Comparison of ENCODE assay signal across 1 cellular context in genomic region chr1:110003747-110004428, GRCh38.
TF ChIP-seq lines count a peak whose summit lies in the region.

No MANE protein-coding gene starts in this region.

TF ChIP-seq in HEK293, 187 proteins besides CTCF, POLR2A, EP300 and RAD21 (continued from another document and continues in another):
- no peak for TF ChIP-seq ZNF280D (tag by site-specific recombination; IDR thresholded peaks at IDR 0.05)
- TF ChIP-seq ZNF692 (tag by site-specific recombination; IDR thresholded peaks at IDR 0.05), result peak; percentile 81; the same call in 1 of the 2 replicates
- TF ChIP-seq ZNF146 (tag by site-specific recombination; IDR thresholded peaks at IDR 0.05), result no peak
- TF ChIP-seq BCL6B (tag by site-specific recombination; IDR thresholded peaks at IDR 0.05), result no peak
- TF ChIP-seq ZBTB17 (tag by site-specific recombination; IDR thresholded peaks at IDR 0.05), result peak; percentile 85
- no peak for TF ChIP-seq ZNF549 (tag by site-specific recombination; IDR thresholded peaks at IDR 0.05)
- peak; percentile 67; the same call in 1 of the 2 replicates for TF ChIP-seq ZXDB (tag by site-specific recombination; IDR thresholded peaks at IDR 0.05)
- TF ChIP-seq OSR2 (tag by site-specific recombination; IDR thresholded peaks at IDR 0.05), result peak; percentile 84
- TF ChIP-seq ZBTB8A (tag by site-specific recombination; IDR thresholded peaks at IDR 0.05), result peak; percentile 56; the same call in 1 of the 2 replicates
- TF ChIP-seq ZBTB21 (tag by site-specific recombination; IDR thresholded peaks at IDR 0.05), result peak; percentile 64; the same call in 1 of the 2 replicates
- no peak for TF ChIP-seq ZNF37A (tag by site-specific recombination; IDR thresholded peaks at IDR 0.05)
- peak; percentile 99 for TF ChIP-seq ZNF394 (tag by site-specific recombination; IDR thresholded peaks at IDR 0.05; ENCODE audit: borderline replicate concordance)
- TF ChIP-seq PRDM1 (tag by site-specific recombination; IDR thresholded peaks at IDR 0.05), result peak; percentile 59; the same call in 1 of the 2 replicates
- 0 out of 2 replicates have a peak, but pooled peaks have one; percentile 29 for TF ChIP-seq ZNF10 (tag by site-specific recombination; IDR thresholded peaks at IDR 0.05)
- TF ChIP-seq ZNF449 (tag by site-specific recombination; IDR thresholded peaks at IDR 0.05), result 0 out of 2 replicates have a peak, but pooled peaks have one; percentile 22
- peak; percentile 99 for TF ChIP-seq ZNF600 (tag by site-specific recombination; IDR thresholded peaks at IDR 0.05)
- no peak for TF ChIP-seq GLI4 (tag by site-specific recombination; IDR thresholded peaks at IDR 0.05)
- peak; percentile 84 for TF ChIP-seq ZNF639 (tag by site-specific recombination; IDR thresholded peaks at IDR 0.05)
- peak; percentile 68; the same call in 1 of the 2 replicates for TF ChIP-seq ZFP69B (tag by site-specific recombination; IDR thresholded peaks at IDR 0.05)
- TF ChIP-seq KLF9 (tag by site-specific recombination; IDR thresholded peaks at IDR 0.05; ENCODE audit: low read depth), result 0 out of 2 replicates have a peak, but pooled peaks have one; percentile 22
- TF ChIP-seq ZNF138 (tag by site-specific recombination; IDR thresholded peaks at IDR 0.05; ENCODE audit: borderline replicate concordance), result no peak
- TF ChIP-seq ZNF704 (tag by site-specific recombination; IDR thresholded peaks at IDR 0.05), result no peak
- peak; percentile 77 for TF ChIP-seq MZF1 (tag by site-specific recombination; IDR thresholded peaks at IDR 0.05; ENCODE audit: borderline replicate concordance)
- TF ChIP-seq ZNF677 (tag by site-specific recombination; IDR thresholded peaks at IDR 0.05), result no peak
- peak; percentile 70; the same call in 1 of the 2 replicates for TF ChIP-seq ZFP37 (tag by site-specific recombination; IDR thresholded peaks at IDR 0.05)
- TF ChIP-seq ZNF660 (tag by site-specific recombination; IDR thresholded peaks at IDR 0.05), result peak; percentile 78
- TF ChIP-seq GFI1B (tag by site-specific recombination; IDR thresholded peaks at IDR 0.05), result no peak
- peak; percentile 89 for TF ChIP-seq ZNF335 (tag by site-specific recombination; conservative IDR thresholded peaks at IDR 0.05)
- no peak for TF ChIP-seq KLF7 (tag by site-specific recombination; IDR thresholded peaks at IDR 0.05; ENCODE audit: borderline replicate concordance)
- no peak for TF ChIP-seq ZNF112 (tag by site-specific recombination; IDR thresholded peaks at IDR 0.05)
- TF ChIP-seq ZNF501 (tag by site-specific recombination; IDR thresholded peaks at IDR 0.05), result 0 out of 2 replicates have a peak, but pooled peaks have one; percentile 43
- TF ChIP-seq ZBTB20 (tag by site-specific recombination; IDR thresholded peaks at IDR 0.05), result peak; percentile 50; the same call in 1 of the 2 replicates
- no peak for TF ChIP-seq ZNF354C (tag by site-specific recombination; IDR thresholded peaks at IDR 0.05; ENCODE audit: borderline replicate concordance, low read depth)
- no peak for TF ChIP-seq ZNF610 (tag by site-specific recombination; IDR thresholded peaks at IDR 0.05; ENCODE audit: borderline replicate concordance)
- peak; percentile 57; the same call in 1 of the 2 replicates for TF ChIP-seq INSM2 (tag by site-specific recombination; IDR thresholded peaks at IDR 0.05)
- peak; percentile 90 for TF ChIP-seq PATZ1 (tag by site-specific recombination; IDR thresholded peaks at IDR 0.05)
- TF ChIP-seq WT1 (tag by site-specific recombination; IDR thresholded peaks at IDR 0.05), result peak; percentile 91
- peak; percentile 71; the same call in 1 of the 2 replicates for TF ChIP-seq ZNF561 (tag by site-specific recombination; IDR thresholded peaks at IDR 0.05; ENCODE audit: borderline replicate concordance)
- TF ChIP-seq KLF8 (tag by site-specific recombination; IDR thresholded peaks at IDR 0.05), result peak; percentile 51; the same call in 1 of the 2 replicates
- TF ChIP-seq ZNF16 (tag by site-specific recombination; IDR thresholded peaks at IDR 0.05; ENCODE audit: low read depth), result no peak
- TF ChIP-seq PRDM6 (tag by site-specific recombination; IDR thresholded peaks at IDR 0.05), result peak; percentile 78
- no peak for TF ChIP-seq HOXA7 (CRISPR knock-in tag; IDR thresholded peaks at IDR 0.05; ENCODE audit: borderline replicate concordance)
- peak; percentile 70 for TF ChIP-seq KLF10 (tag by site-specific recombination; IDR thresholded peaks at IDR 0.05)
- TF ChIP-seq ZNF324 (tag by site-specific recombination; IDR thresholded peaks at IDR 0.05), result 0 out of 2 replicates have a peak, but pooled peaks have one; percentile 31
- TF ChIP-seq ZNF398 (tag by site-specific recombination; IDR thresholded peaks at IDR 0.05), result peak; percentile 96
- peak; percentile 88 for TF ChIP-seq SP7 (tag by site-specific recombination; IDR thresholded peaks at IDR 0.05)
- TF ChIP-seq ZNF843 (tag by site-specific recombination; IDR thresholded peaks at IDR 0.05), result peak; percentile 56
- TF ChIP-seq ZFHX2 (tag by site-specific recombination; conservative IDR thresholded peaks at IDR 0.05), result peak; percentile 70
